Comparison of ENCODE assay signal across 13 cellular contexts in the genomic region with DNA sequence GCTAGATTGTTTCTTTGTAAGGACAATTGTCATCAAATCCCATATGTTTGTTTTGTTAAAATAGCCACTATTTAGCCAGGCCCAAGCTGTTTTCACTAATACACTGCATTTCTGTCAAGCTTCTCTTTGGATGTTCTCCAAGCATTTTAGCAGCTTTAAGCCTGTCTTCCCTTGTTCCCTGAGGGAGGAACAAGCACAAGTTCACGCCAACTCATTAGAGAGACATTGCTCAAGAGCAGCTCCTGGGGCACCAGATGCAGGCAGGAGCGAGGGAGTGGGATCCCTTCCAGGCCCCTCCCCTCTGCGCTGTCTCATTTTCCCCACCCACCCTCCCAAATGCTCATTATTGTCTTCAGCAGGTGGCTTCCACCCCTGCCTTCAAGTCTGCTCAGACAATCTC. TPM values are rescaled to one million over a fixed set of nuclear protein-coding genes. Genes with fewer than 3 reads are reported as not detected.
DNase-seq lines count a peak whose midpoint lies in the region; TF ChIP-seq lines count a peak whose summit lies in the region.
"Had no signal": no experiment of that assay in that cellular context is flagged by ENCODE, and none has a peak within 500 bp of the region (broad histone marks: within the 10 kb centered on the region; RNA-seq: fewer than 3 reads in every experiment).

No MANE protein-coding gene starts in this region.

- H3K4me1 ChIP-seq in left ventricle myocardium inferior (peaks cover 31% of the 10 kb centered on the region), testis (no peaks in the 10 kb centered on the region)
- H3K4me1 ChIP-seq: SJCRH30 had no signal

- H3K9me3 ChIP-seq in left ventricle myocardium inferior (replicated peaks) (no peaks in the 10 kb centered on the region), testis (no peaks in the 10 kb centered on the region)
- H3K9me3 ChIP-seq: A549, SJCRH30 had no signal

- TF ChIP-seq POLR2A in testis (IDR thresholded peaks at IDR 0.05): no peak

- no peaks in the 10 kb centered on the region for H3K27me3 ChIP-seq in left ventricle myocardium inferior (ENCODE audit: low read depth)
- no peaks in the 10 kb centered on the region for H3K27me3 ChIP-seq in testis
- H3K27me3 ChIP-seq: SJCRH30 had no signal

- no peak overlapping the region for H3K27ac Mint-ChIP-seq in CD14-positive monocyte
- H3K27ac Mint-ChIP-seq: activated CD4-positive, alpha-beta memory T cell treated with anti-CD3 and anti-CD28 coated beads for 36 hours had no signal

- H3K27ac ChIP-seq in left ventricle myocardium inferior (replicated peaks): peak overlapping the region; percentile 30
- no peak overlapping the region for H3K27ac ChIP-seq in testis
- H3K27ac ChIP-seq: A549, SJCRH30 had no signal

- H3K9me3 Mint-ChIP-seq in CD14-positive monocyte: no peaks in the 10 kb centered on the region
- H3K9me3 Mint-ChIP-seq: activated CD4-positive, alpha-beta memory T cell treated with anti-CD3 and anti-CD28 coated beads for 36 hours; neural crest cell had no signal

- peaks cover 0 to 5% (median 1%) of the 10 kb centered on the region in 3 donors for H3K27me3 Mint-ChIP-seq in CD14-positive monocyte (ENCODE audit: low read depth in 3 of 3)

- in situ Hi-C loops in astrocyte of the cerebellum (cut with HindIII; ENCODE audit: low sequenced_read_pairs): no loop called here

- H3K4me3 ChIP-seq in astrocyte of the cerebellum (ENCODE audit: low read depth, low read length) (no peak overlapping the region), left ventricle myocardium inferior (no peak overlapping the region), testis (no peak overlapping the region)
- H3K4me3 ChIP-seq: A549, SJCRH30 had no signal

- peaks cover 17% of the 10 kb centered on the region for H3K4me1 Mint-ChIP-seq in CD14-positive monocyte
- H3K4me1 Mint-ChIP-seq: neural crest cell had no signal

- no peaks in the 10 kb centered on the region for H3K36me3 ChIP-seq in left ventricle myocardium inferior
- no peaks in the 10 kb centered on the region for H3K36me3 ChIP-seq in testis (ENCODE audit: low read depth, missing control alignments)

- DNase-seq in NCI-H1436 (lab: John Stamatoyannopoulos, UW) (peak; percentile 42), NCI-H1436 treated with DMSO at 0.1 percent for 48 hours (lab: John Stamatoyannopoulos, UW) (no peak), astrocyte of the cerebellum (ENCODE audit: low read depth) (peak; percentile 13), left ventricle myocardium inferior (peak; percentile 69), testis (peak; percentile 27), ureter (ENCODE audit: low spot score) (no peak), CD14-positive monocyte (ENCODE audit: low spot score) (no peak), HUDEP-2 (lab: John Stamatoyannopoulos, UW; ENCODE audit: unreplicated experiment in 76 of 76) (no peak)
- DNase-seq: activated CD4-positive, alpha-beta memory T cell treated with anti-CD3 and anti-CD28 coated beads for 36 hours; NCI-H1048 had no signal

- no peak overlapping the region for H3K4me3 Mint-ChIP-seq in CD14-positive monocyte
- H3K4me3 Mint-ChIP-seq: activated CD4-positive, alpha-beta memory T cell treated with anti-CD3 and anti-CD28 coated beads for 36 hours; neural crest cell had no signal

- intact Hi-C loops in left ventricle myocardium inferior (cut with micrococcal nuclease): loop anchor here (10.0 kb wide), 2 partner anchors 90 to 160 kb away; no protein-coding TSS in a partner anchor
- intact Hi-C loops in testis (cut with DNase I; ENCODE audit: low total_unique reads): no loop called here
- intact Hi-C loops in CD14-positive monocyte (cut with micrococcal nuclease): loop anchor here (5.0 to 10.0 kb wide), 5 partner anchors 50 to 163 kb away; no protein-coding TSS in a partner anchor

- 61 to 72% methylated on average over 3 of the region's 3 CpGs for WGBS in testis, 2 donors

- H3K36me3 Mint-ChIP-seq in CD14-positive monocyte: no peaks in the 10 kb centered on the region
- H3K36me3 Mint-ChIP-seq: activated CD4-positive, alpha-beta memory T cell treated with anti-CD3 and anti-CD28 coated beads for 36 hours had no signal

- TF ChIP-seq CTCF in astrocyte of the cerebellum (IDR thresholded peaks at IDR 0.05; ENCODE audit: low read depth, low read length, missing control alignments) (no peak), left ventricle myocardium inferior (IDR thresholded peaks at IDR 0.05; ENCODE audit: borderline replicate concordance) (no peak), testis (IDR thresholded peaks at IDR 0.05) (no peak), CD14-positive monocyte (IDR thresholded peaks at IDR 0.05) (no peak)

RNA-seq across cellular contexts. Expression of gene PPP3R1, which starts 32.6 kb away (rescaled TPM):
- total RNA-seq in left ventricle myocardium inferior (34.6 TPM), testis (10 to 100 TPM; 35.7 to 37.0 TPM), ureter (57.7 TPM)
- polyA plus RNA-seq in testis (ENCODE audit: insufficient read depth, low read depth, low replicate concordance) (45.0 TPM), CD14-positive monocyte (10 to 100 TPM in 1 of 2 donors, 1 to 10 TPM in 1; 8.7 to 10.7 TPM)

RNA-seq across cellular contexts. Expression of gene CNRIP1, which starts 34.9 kb away (rescaled TPM):
- total RNA-seq in left ventricle myocardium inferior: 8.0 TPM
- total RNA-seq in testis: 1 to 10 TPM; 5.8 to 9.2 TPM
- 10.5 TPM for polyA plus RNA-seq in testis (ENCODE audit: insufficient read depth, low read depth, low replicate concordance)
- total RNA-seq in ureter: 16.2 TPM
- polyA plus RNA-seq in CD14-positive monocyte: under 1 TPM; 0.17 to 0.53 TPM
- total RNA-seq: activated CD4-positive, alpha-beta memory T cell treated with anti-CD3 and anti-CD28 coated beads for 36 hours had no signal

Comparison
In these comparisons a context has a peak if more than half of its experiments do, and no peak if none do; other contexts are left out.
1. DNase-seq: peak in NCI-H1436 (single experiment), astrocyte of the cerebellum (single experiment), left ventricle myocardium inferior (single experiment) and testis (single experiment); none in NCI-H1436 treated with DMSO at 0.1 percent for 48 hours (single experiment), ureter (single experiment), CD14-positive monocyte (single experiment) and HUDEP-2 (0 of 76).